In the genomic region with DNA sequence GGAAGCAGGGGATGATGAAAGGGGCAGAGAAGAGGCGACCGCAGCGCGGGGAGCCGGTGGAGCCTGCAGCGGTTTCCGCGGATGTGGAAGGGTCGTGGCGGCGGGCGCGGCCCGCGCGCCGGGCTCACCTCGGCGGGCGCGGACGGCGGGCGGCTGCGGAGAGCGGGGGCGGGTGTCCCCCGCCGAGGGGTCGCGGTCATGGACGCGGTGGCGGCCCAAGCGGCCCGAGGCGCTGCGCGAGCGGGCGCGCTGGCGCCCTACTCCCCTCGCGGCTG, we compare ENCODE assay signal across 8 cellular contexts. TPM values are rescaled to one million over a fixed set of nuclear protein-coding genes. Genes with fewer than 3 reads are reported as not detected.
A peak's percentile ranks its signal among the peaks of the same experiment; 100 is the strongest.
DNase-seq lines count a peak whose midpoint lies in the region; ATAC-seq, FAIRE-seq and TF ChIP-seq lines count a peak whose summit lies in the region.

No MANE protein-coding gene starts in this region.

- FAIRE-seq in urothelium cell line (lab: Jason Lieb, UNC) = no peak

- ATAC-seq in HG02885 (IDR thresholded peaks at IDR 0.05; ENCODE audit: poor library complexity, unreplicated experiment) = peak; percentile 24

- TF ChIP-seq EP300 in esophagus muscularis mucosa (IDR thresholded peaks at IDR 0.05) = no peak

- H3K9ac ChIP-seq in parathyroid adenoma = no peak overlapping the region

- H3K4me1 Mint-ChIP-seq in T-helper 1 cell treated with Interleukin-12 subunit alpha and Interleukin-12 subunit beta and Interleukin-4 antibody, amounts not matched to agents 30 μg/mL and 1 μg/mL, for 36 hours (ENCODE audit: low read depth) = peaks cover 58% of the 10 kb centered on the region

- H3K9me3 ChIP-seq in esophagus muscularis mucosa (no peaks in the 10 kb centered on the region), parathyroid adenoma (ENCODE audit: control insufficient read depth, low read length) (no peaks in the 10 kb centered on the region)

- H3K4me2 ChIP-seq in parathyroid adenoma (ENCODE audit: low read length) = peak overlapping the region; percentile 78

- intact Hi-C loops in esophagus muscularis mucosa (cut with DNase I) = loop anchor here (2.0 to 5.0 kb wide), 2 partner anchors 131 to 148 kb away; no protein-coding TSS in a partner anchor

- H3K36me3 ChIP-seq in esophagus muscularis mucosa (peaks cover 0 to 10% (median 3%) of the 10 kb centered on the region in 4 donors), parathyroid adenoma (ENCODE audit: control insufficient read depth, insufficient read depth, low read length) (no peaks in the 10 kb centered on the region)

- H3K36me3 Mint-ChIP-seq in T-helper 1 cell treated with Interleukin-12 subunit alpha and Interleukin-12 subunit beta and Interleukin-4 antibody, amounts not matched to agents 30 μg/mL and 1 μg/mL, for 36 hours (ENCODE audit: low read depth) = peaks cover 13% of the 10 kb centered on the region

- H2AFZ ChIP-seq in parathyroid adenoma = peak overlapping the region; percentile 60

- 2% methylated on average over 9 of the region's 45 CpGs for WGBS in esophagus muscularis mucosa

- H3K79me2 ChIP-seq in parathyroid adenoma = no peaks in the 10 kb centered on the region

- peak overlapping the region; percentile 91 for H3K27ac Mint-ChIP-seq in T-helper 1 cell treated with Interleukin-12 subunit alpha and Interleukin-12 subunit beta and Interleukin-4 antibody, amounts not matched to agents 30 μg/mL and 1 μg/mL, for 36 hours

- peak overlapping the region; percentile 92 to 93 (median 92) for H3K27ac ChIP-seq in esophagus muscularis mucosa (replicated peaks in 1 of 4)
- no peak overlapping the region for H3K27ac ChIP-seq in parathyroid adenoma

- no peak for TF ChIP-seq CTCF in esophagus muscularis mucosa (IDR thresholded peaks at IDR 0.05)
- no peak for TF ChIP-seq CTCF in parathyroid adenoma (IDR thresholded peaks at IDR 0.05)

- no peaks in the 10 kb centered on the region for H3K9me3 Mint-ChIP-seq in T-helper 1 cell treated with Interleukin-12 subunit alpha and Interleukin-12 subunit beta and Interleukin-4 antibody, amounts not matched to agents 30 μg/mL and 1 μg/mL, for 36 hours

- H3K4me1 ChIP-seq in esophagus muscularis mucosa (peaks cover 15 to 46% (median 37%) of the 10 kb centered on the region in 4 donors), parathyroid adenoma (no peaks in the 10 kb centered on the region)

- DNase-seq in esophagus muscularis mucosa (ENCODE audit: extremely low spot score) (no peak), cortex of kidney (lab: John Stamatoyannopoulos, UW) (no peak), urothelium cell line (ENCODE audit: low spot score) (no peak), ecto neural progenitor cell (ENCODE audit: low spot score) (no peak)

- H3K4me3 ChIP-seq in GM08714 (ENCODE audit: low read length) (peak overlapping the region; percentile 97), esophagus muscularis mucosa (peak overlapping the region; percentile 94 to 99 (median 95)), parathyroid adenoma (ENCODE audit: low read depth, low read length) (peak overlapping the region; percentile 60)

- no peak for TF ChIP-seq POLR2A in esophagus muscularis mucosa (IDR thresholded peaks at IDR 0.05; ENCODE audit: low read depth)

- H3K27me3 Mint-ChIP-seq in T-helper 1 cell treated with Interleukin-12 subunit alpha and Interleukin-12 subunit beta and Interleukin-4 antibody, amounts not matched to agents 30 μg/mL and 1 μg/mL, for 36 hours (ENCODE audit: low read depth) = no peaks in the 10 kb centered on the region

- H3K4me3 Mint-ChIP-seq in T-helper 1 cell treated with Interleukin-12 subunit alpha and Interleukin-12 subunit beta and Interleukin-4 antibody, amounts not matched to agents 30 μg/mL and 1 μg/mL, for 36 hours = peak overlapping the region; percentile 98

- no peaks in the 10 kb centered on the region for H3K27me3 ChIP-seq in esophagus muscularis mucosa
- no peaks in the 10 kb centered on the region for H3K27me3 ChIP-seq in parathyroid adenoma (ENCODE audit: control insufficient read depth, insufficient read depth, low read length)

RNA-seq across cellular contexts. Expression of a gene that starts 0.6 kb away (rescaled TPM):
- total RNA-seq in esophagus muscularis mucosa = 10 to 100 TPM; 49.0 to 76.2 (median 62.2) TPM
